8 cellular contexts compared by ENCODE assay signal in genomic region chr22:42070517-42071422, GRCh38.
DNase-seq lines count a peak whose midpoint lies in the region; ATAC-seq and TF ChIP-seq lines count a peak whose summit lies in the region.

Gene NAGA, minus strand, starts transcription at chr22:42070812. Its CDS starts 515 bp downstream, at chr22:42070297.

- TF ChIP-seq CTCF in C4-2B (conservative IDR thresholded peaks at IDR 0.05), result no peak

- ATAC-seq in GM19395 (IDR thresholded peaks at IDR 0.05; ENCODE audit: unreplicated experiment) (peak; percentile 87), HG03558 (IDR thresholded peaks at IDR 0.05; ENCODE audit: extremely low read depth, unreplicated experiment) (peak; percentile 86)

- DNase-seq in NCI-H748 treated with DMSO at 0.1 percent for 48 hours (lab: John Stamatoyannopoulos, UW) (peak; percentile 92), dedifferentiated amniotic fluid mesenchymal stem cell (ENCODE audit: extremely low spot score) (peak; percentile 94), left kidney (ENCODE audit: low read depth, low spot score) (peak; percentile 99)
- DNase-seq in activated CD4-positive, alpha-beta T cell treated with anti-CD3 and anti-CD28 coated beads, Interleukin-2, amount 50 U/mL, for 1 hour, result peak; percentile 88
- DNase-seq in stimulated activated CD4-positive, alpha-beta T cell treated with anti-CD3 and anti-CD28 coated beads, Interleukin-1b, Interleukin-23, amount 100 ng/mL, for 48 hours, result peak; percentile 94

- peak within 1 kb of the TSS; percentile 81 for H3K27ac ChIP-seq in C4-2B

Comparison
In these comparisons a context has a peak if more than half of its experiments do, and no peak if none do; other contexts are left out.
1. Peak in every context shown above with its lines: DNase-seq, ATAC-seq and H3K27ac ChIP-seq.